ENCODE assay signal across 9 cellular contexts in the genomic region with DNA sequence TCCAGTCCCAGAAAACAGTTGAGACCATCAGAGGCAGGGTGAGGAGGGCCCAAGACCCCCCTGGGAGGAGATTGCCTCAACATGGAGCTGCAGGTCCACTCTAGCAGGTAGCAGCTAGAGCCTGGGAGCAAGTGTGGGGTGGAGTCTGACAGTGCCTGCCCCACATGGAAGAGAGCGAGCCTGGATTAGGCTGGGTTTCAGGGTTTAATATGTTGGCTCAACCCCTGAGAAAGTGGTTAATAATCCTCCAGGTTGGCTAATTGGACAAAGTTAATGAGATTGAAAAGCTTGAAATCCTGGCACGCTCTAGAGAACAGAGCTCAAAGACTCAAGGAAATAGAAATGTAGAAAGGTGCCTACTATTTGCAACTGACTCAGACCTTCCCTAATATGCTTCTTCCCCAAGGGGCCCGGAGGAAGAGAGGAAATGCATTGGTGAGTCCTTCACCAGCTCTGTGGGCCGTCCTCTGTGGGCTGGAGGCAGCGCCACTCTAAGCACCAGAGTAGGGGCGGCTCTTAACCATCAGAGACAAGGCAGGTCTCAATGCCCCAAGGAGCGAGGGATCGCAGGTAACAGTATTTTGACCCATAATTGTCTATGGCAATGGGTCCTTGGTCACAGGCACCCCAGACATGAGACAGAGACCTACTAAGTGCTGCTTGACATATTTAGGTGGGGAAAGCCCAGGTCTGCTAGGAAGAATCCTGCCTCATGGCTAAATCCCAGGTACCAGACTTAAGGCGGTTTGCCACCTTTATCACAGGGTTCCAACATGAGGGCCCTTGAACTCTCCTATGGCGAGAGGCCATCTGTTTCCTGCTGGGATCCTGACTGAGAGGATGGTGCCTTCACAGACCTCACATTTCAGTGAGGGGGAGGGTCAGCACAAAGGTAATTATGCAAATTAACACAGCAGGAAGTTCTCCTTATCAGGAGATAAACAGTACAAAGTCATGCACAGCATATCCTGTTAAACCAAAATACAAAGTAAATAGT. TPM values are rescaled to one million over a fixed set of nuclear protein-coding genes. Genes with fewer than 3 reads are reported as not detected.
DNase-seq lines count a peak whose midpoint lies in the region; ATAC-seq, FAIRE-seq and TF ChIP-seq lines count a peak whose summit lies in the region.
"Had no signal": no experiment of that assay in that cellular context is flagged by ENCODE, and none has a peak within 500 bp of the region (broad histone marks: within the 10 kb centered on the region; RNA-seq: fewer than 3 reads in every experiment).

No MANE protein-coding gene starts in this region.

- H3K27ac ChIP-seq in WERI-Rb-1 (peak overlapping the region; percentile 52), pancreas (peak overlapping the region; percentile 65 to 85 (median 76))
- H3K27ac ChIP-seq: HL-60 had no signal

- H3K4me3 Mint-ChIP-seq in activated CD4-positive, alpha-beta T cell treated with anti-CD3 and anti-CD28 coated beads for 36 hours = no peak overlapping the region

- peaks cover 34 to 37% (median 37%) of the 10 kb centered on the region in 3 donors for H3K4me1 ChIP-seq in pancreas

- H3K27ac Mint-ChIP-seq in activated CD4-positive, alpha-beta T cell treated with anti-CD3 and anti-CD28 coated beads for 36 hours = no peak overlapping the region

- H3K9me3 ChIP-seq in WERI-Rb-1 (ENCODE audit: severe bottlenecking) (no peaks in the 10 kb centered on the region), pancreas (no peaks in the 10 kb centered on the region)

- POLR2A ChIA-PET in activated CD4-positive, alpha-beta T cell treated with anti-CD3 and anti-CD28 coated beads for 36 hours (lab: Charles Lee) = no interaction called here

- peaks cover 1% of the 10 kb centered on the region for H3K9me3 Mint-ChIP-seq in activated CD4-positive, alpha-beta T cell treated with anti-CD3 and anti-CD28 coated beads for 36 hours (ENCODE audit: low read depth)

- no peaks in the 10 kb centered on the region for H3K36me3 Mint-ChIP-seq in activated CD4-positive, alpha-beta T cell treated with anti-CD3 and anti-CD28 coated beads for 36 hours (ENCODE audit: low read depth)

- H3K36me3 ChIP-seq in WERI-Rb-1 (no peaks in the 10 kb centered on the region), pancreas (no peaks in the 10 kb centered on the region)

- intact Hi-C loops in pancreas (cut with DNase I) = no loop called here
- intact Hi-C loops in activated CD4-positive, alpha-beta T cell treated with anti-CD3 and anti-CD28 coated beads for 36 hours (cut with DNase I, micrococcal nuclease) = loop anchor here (5.0 kb wide), 4 partner anchors 35 to 235 kb away; a partner anchor contains a TSS

- FAIRE-seq in pancreas (lab: Jason Lieb, UNC) = no peak

- TF ChIP-seq CTCF in WERI-Rb-1 (IDR thresholded peaks at IDR 0.05; ENCODE audit: low read depth, low read length) (no peak), pancreas (IDR thresholded peaks at IDR 0.05) (no peak), foreskin fibroblast (IDR thresholded peaks at IDR 0.05; ENCODE audit: low read depth, low read length) (no peak)

- DNase-seq in NCI-H1417 (lab: John Stamatoyannopoulos, UW) (peak; percentile 17 to 69 (median 42)), NCI-H1417 treated with DMSO at 0.1 percent for 48 hours (lab: John Stamatoyannopoulos, UW) (no peak), NCI-H146 treated with DMSO at 0.1 percent for 48 hours (lab: John Stamatoyannopoulos, UW; ENCODE audit: unreplicated experiment) (peak; percentile 72), WERI-Rb-1 (peak; percentile 78), pancreas (peak in 4 of 6 donors; percentile 53 to 66 (median 57)), GM19240 (ENCODE audit: insufficient read length, low spot score) (no peak), foreskin fibroblast (no peak)
- DNase-seq in activated CD4-positive, alpha-beta T cell treated with anti-CD3 and anti-CD28 coated beads for 36 hours = no peak

- H3K4me1 Mint-ChIP-seq in activated CD4-positive, alpha-beta T cell treated with anti-CD3 and anti-CD28 coated beads for 36 hours = peaks cover 60% of the 10 kb centered on the region

- H3K27me3 ChIP-seq in WERI-Rb-1 (ENCODE audit: insufficient read depth, low read depth, severe bottlenecking) (peaks cover 2% of the 10 kb centered on the region), pancreas (no peaks in the 10 kb centered on the region)

- H3K4me3 ChIP-seq in WERI-Rb-1 (ENCODE audit: low read depth, low read length) (peak overlapping the region; percentile 9; the same call in 1 of the 2 replicates), pancreas (no peak overlapping the region), foreskin fibroblast (ENCODE audit: low read depth in 1 of 2, low read length in 2 of 2) (no peak overlapping the region)

- peak; percentile 59 to 72 (median 67) for ATAC-seq in pancreas
- no peak for ATAC-seq in activated CD4-positive, alpha-beta T cell treated with anti-CD3 and anti-CD28 coated beads for 36 hours

- no peaks in the 10 kb centered on the region for H3K27me3 Mint-ChIP-seq in activated CD4-positive, alpha-beta T cell treated with anti-CD3 and anti-CD28 coated beads for 36 hours

- CTCF ChIA-PET in activated CD4-positive, alpha-beta T cell treated with anti-CD3 and anti-CD28 coated beads for 36 hours (lab: Charles Lee) = interaction anchor here (0.6 to 1.0 kb wide), 5 partner anchors 12 to 116 kb away, joined by 3 to 4 read pairs (median 3); no protein-coding TSS in a partner anchor

- WGBS in pancreas, 2 donors = 33 to 59% methylated on average over 10 of the region's 10 CpGs

RNA-seq across cellular contexts. Expression of a gene that starts 33.8 kb away (rescaled TPM):
- total RNA-seq in pancreas = 1 to 10 TPM in 5 of 6 donors, under 1 TPM in 1; 0.94 to 2.4 (median 1.8) TPM
- 1 to 10 TPM; 2.3 to 5.0 TPM for polyA plus RNA-seq in pancreas
- under 1 TPM; 0.21 to 0.34 TPM for total RNA-seq in activated CD4-positive, alpha-beta T cell treated with anti-CD3 and anti-CD28 coated beads for 36 hours

RNA-seq across cellular contexts. Expression of a gene that starts 51.5 kb away (rescaled TPM):
- 10 to 100 TPM in 2 of 6 donors, 1 to 10 TPM in 4; 4.7 to 14.3 (median 6.9) TPM for total RNA-seq in pancreas
- polyA plus RNA-seq in pancreas = 10 to 100 TPM in 1 of 2 donors, 1 to 10 TPM in 1; 8.4 to 14.1 TPM
- 10 to 100 TPM; 18.2 to 19.3 TPM for total RNA-seq in activated CD4-positive, alpha-beta T cell treated with anti-CD3 and anti-CD28 coated beads for 36 hours

RNA-seq across cellular contexts. Expression of a gene that starts 58.5 kb away (rescaled TPM):
- total RNA-seq in pancreas = under 1 TPM in 5 of 6 donors, not detected in 1; 0.26 to 0.40 (median 0.32) TPM
- under 1 TPM; 0.15 to 0.33 TPM for polyA plus RNA-seq in pancreas
- 10 to 100 TPM; 37.3 to 39.0 TPM for total RNA-seq in activated CD4-positive, alpha-beta T cell treated with anti-CD3 and anti-CD28 coated beads for 36 hours

Comparison
In these comparisons a context has a peak if more than half of its experiments do, and no peak if none do; other contexts are left out.
1. DNase-seq: peak in NCI-H1417 (3 of 3), NCI-H146 treated with DMSO at 0.1 percent for 48 hours (single experiment), WERI-Rb-1 (single experiment) and pancreas (4 of 6); none in NCI-H1417 treated with DMSO at 0.1 percent for 48 hours (single experiment), GM19240 (single experiment), activated CD4-positive, alpha-beta T cell treated with anti-CD3 and anti-CD28 coated beads for 36 hours (single experiment) and foreskin fibroblast (0 of 2).
2. RNA of a gene that starts 58.5 kb away (total RNA-seq): 37.3 to 39.0 TPM in activated CD4-positive, alpha-beta T cell treated with anti-CD3 and anti-CD28 coated beads for 36 hours; 0.26 to 0.40 TPM in pancreas; every median in the first group is over 10 times any median in the second.
3. intact Hi-C loops: an anchor here in activated CD4-positive, alpha-beta T cell treated with anti-CD3 and anti-CD28 coated beads for 36 hours (5.0 kb wide); none called in pancreas.